Comparison of ENCODE assay signal across 8 cellular contexts in genomic region chr6:89145962-89146747, GRCh38. TPM values are rescaled to one million over a fixed set of nuclear protein-coding genes. Genes with fewer than 3 reads are reported as not detected.
DNase-seq lines count a peak whose midpoint lies in the region; ATAC-seq, FAIRE-seq and TF ChIP-seq lines count a peak whose summit lies in the region.

Gene PM20D2, plus strand, starts transcription at chr6:89146055. Its CDS starts 90 bp downstream, at chr6:89146145.

- no CpG with 5 or more reads among the region's 103 CpGs for WGBS in gastroesophageal sphincter (ENCODE audit: low coverage in 1 of 2), 2 donors
- 0 to 1% (median 0%) methylated on average over 63 to 103 of the region's 103 CpGs for WGBS in ovary, 3 donors
- WGBS in thyroid gland, 2 donors = 0% methylated on average over 10 to 15 of the region's 103 CpGs

- TF ChIP-seq POLR2A in Raji (IDR thresholded peaks at IDR 0.05; ENCODE audit: insufficient read depth, low read depth, low read length) = peak; percentile 88
- TF ChIP-seq POLR2A in gastroesophageal sphincter (IDR thresholded peaks at IDR 0.05) = peak in 1 of 2 donors; percentile 67
- peak; percentile 55 for TF ChIP-seq POLR2A in ovary (IDR thresholded peaks at IDR 0.05)
- peak in 1 of 2 donors; percentile 86 for TF ChIP-seq POLR2A in thyroid gland (IDR thresholded peaks at IDR 0.05)

- peak; percentile 84 for FAIRE-seq in HTR-8/SVneo (lab: Jason Lieb, UNC)

- H3K27ac ChIP-seq in gastroesophageal sphincter (peak within 1 kb of the TSS; percentile 82 to 95 (median 90)), ovary (peak within 1 kb of the TSS; percentile 82 to 97), thyroid gland (peak within 1 kb of the TSS; percentile 62 to 87 (median 82))

- H3K4me3 ChIP-seq in gastroesophageal sphincter (peak within 1 kb of the TSS; percentile 70 to 96), ovary (peak within 1 kb of the TSS; percentile 77), thyroid gland (replicated peaks in 1 of 3) (peak within 1 kb of the TSS; percentile 39 to 85 (median 73))

- peak; percentile 76 for ATAC-seq in GM21390 (IDR thresholded peaks at IDR 0.05; ENCODE audit: unreplicated experiment)
- peak; percentile 87 for ATAC-seq in gastroesophageal sphincter

- H3K36me3 ChIP-seq in gastroesophageal sphincter = peaks cover 0 to 9% of the 10 kb centered on the region in 2 donors
- H3K36me3 ChIP-seq in ovary = no peaks in the 10 kb centered on the region
- no peaks in the 10 kb centered on the region for H3K36me3 ChIP-seq in thyroid gland

- H3K4me1 ChIP-seq in gastroesophageal sphincter = peaks cover 0 to 44% (median 4%) of the 10 kb centered on the region in 3 donors
- peaks cover 6% of the 10 kb centered on the region for H3K4me1 ChIP-seq in ovary (ENCODE audit: insufficient read depth)
- peaks cover 0 to 7% of the 10 kb centered on the region in 2 donors for H3K4me1 ChIP-seq in thyroid gland

- no peak for TF ChIP-seq EP300 in gastroesophageal sphincter (IDR thresholded peaks at IDR 0.05)
- TF ChIP-seq EP300 in ovary (IDR thresholded peaks at IDR 0.05) = no peak

- no peaks in the 10 kb centered on the region for H3K27me3 ChIP-seq in gastroesophageal sphincter
- no peaks in the 10 kb centered on the region for H3K27me3 ChIP-seq in ovary
- H3K27me3 ChIP-seq in thyroid gland = no peaks in the 10 kb centered on the region

- intact Hi-C loops in ovary (cut with DNase I) (loop anchor here in 2 of 4 donors (10.0 kb wide), 1 partner anchor 61 kb away; the partner anchor contains the start of gene PNRC1 (in 2 of the 2)), thyroid gland (cut with DNase I) (loop anchor here (10.0 kb wide), 1 partner anchor 161 kb away; no protein-coding TSS in a partner anchor)

- no peaks in the 10 kb centered on the region for H3K9me3 ChIP-seq in gastroesophageal sphincter
- no peaks in the 10 kb centered on the region for H3K9me3 ChIP-seq in ovary
- H3K9me3 ChIP-seq in thyroid gland = no peaks in the 10 kb centered on the region

- DNase-seq in DMS53 treated with DMSO at 0.1 percent for 48 hours (lab: John Stamatoyannopoulos, UW; ENCODE audit: unreplicated experiment) (peak; percentile 36), HTR-8/SVneo (ENCODE audit: insufficient read length, low spot score) (peak; percentile 83), activated gamma-delta T cell treated with Interleukin-2 at 50 U/mL for 16 hours (peak; percentile 53), ovary (peak; percentile 65 to 82 (median 75)), thyroid gland (peak; percentile 78 to 81)

- TF ChIP-seq CTCF in gastroesophageal sphincter (IDR thresholded peaks at IDR 0.05) (no peak), ovary (IDR thresholded peaks at IDR 0.05) (no peak), thyroid gland (IDR thresholded peaks at IDR 0.05) (no peak)

RNA-seq across cellular contexts. Expression of gene PM20D2, which starts in this region (rescaled TPM):
- total RNA-seq in gastroesophageal sphincter (10 to 100 TPM; 19.0 to 36.3 (median 25.5) TPM), ovary (10 to 100 TPM; 18.4 to 32.0 (median 27.7) TPM), thyroid gland (10 to 100 TPM; 21.5 to 33.3 (median 28.6) TPM)
- 10 to 100 TPM; 10.0 to 19.5 TPM for polyA plus RNA-seq in ovary

Comparison
In these comparisons a context has a peak if more than half of its experiments do, and no peak if none do; other contexts are left out.
1. Peak in every context shown above with its lines: DNase-seq, ATAC-seq, H3K4me3 ChIP-seq and H3K27ac ChIP-seq.